Comparison of ENCODE assay signal across 8 cellular contexts in genomic region chr1:2228684-2229031, GRCh38. TPM values are rescaled to one million over a fixed set of nuclear protein-coding genes. Genes with fewer than 3 reads are reported as not detected.
DNase-seq lines count a peak whose midpoint lies in the region; ATAC-seq and TF ChIP-seq lines count a peak whose summit lies in the region.

No MANE protein-coding gene starts in this region.

- H3K4me3 Mint-ChIP-seq in endodermal cell, result peak overlapping the region; percentile 93
- H3K4me3 Mint-ChIP-seq in nephron progenitor cell, result peak overlapping the region; percentile 96

- BruUV-seq in Panc1 (replicated peaks; lab: Mats Ljungman, UMichigan), result no TSS peak

- TF ChIP-seq CTCF in GM12865 (IDR thresholded peaks at IDR 0.05; ENCODE audit: insufficient read depth, low read depth, low read length, missing control alignments) (no peak), Panc1 (IDR thresholded peaks at IDR 0.05) (no peak), endodermal cell (conservative IDR thresholded peaks at IDR 0.05) (no peak), nephron progenitor cell (IDR thresholded peaks at IDR 0.05) (no peak)

- peaks cover 2% of the 10 kb centered on the region; the same call in 1 of the 2 replicates for H3K36me3 ChIP-seq in Panc1 (ENCODE audit: control insufficient read depth, insufficient read depth, low read length)
- H3K36me3 ChIP-seq in endodermal cell (ENCODE audit: control insufficient read depth, insufficient read depth, low read length), result peaks cover 3% of the 10 kb centered on the region

- H3K27me3 Mint-ChIP-seq in endodermal cell (ENCODE audit: insufficient read depth) (no peaks in the 10 kb centered on the region), nephron progenitor cell (ENCODE audit: low read depth, poor library complexity) (peaks cover 3% of the 10 kb centered on the region)

- DNase-seq in GM12865 (ENCODE audit: low read depth) (peak; percentile 54), Panc1 (ENCODE audit: low read depth, low spot score) (no peak), endodermal cell (peak; percentile 55), nephron progenitor cell (no peak), NCI-H2029 (lab: John Stamatoyannopoulos, UW) (no peak), SIG-M5 (lab: John Stamatoyannopoulos, UW) (no peak)

- H3K9me3 ChIP-seq in Panc1 (ENCODE audit: control insufficient read depth, insufficient read depth, low read depth, low read length), result no peaks in the 10 kb centered on the region
- H3K9me3 ChIP-seq in endodermal cell (ENCODE audit: control insufficient read depth, low read length), result no peaks in the 10 kb centered on the region

- POLR2A ChIA-PET in Panc1 (lab: Charles Lee), result interaction anchor here (0.6 to 1.1 kb wide), 3 partner anchors 8 to 29 kb away, joined by 3 to 4 read pairs (median 3); no protein-coding TSS in a partner anchor

- H3K4me3 ChIP-seq in GM12865 (ENCODE audit: low read depth, low read length) (peak overlapping the region; percentile 68), Panc1 (ENCODE audit: low read depth in 2 of 2, low read length in 2 of 2) (peak overlapping the region; percentile 56 to 68), endodermal cell (ENCODE audit: low read length) (peak overlapping the region; percentile 91)

- ATAC-seq in Panc1, result no peak
- no peak for ATAC-seq in HG03045 (IDR thresholded peaks at IDR 0.05; ENCODE audit: unreplicated experiment)
- no peak for ATAC-seq in GM19324 (IDR thresholded peaks at IDR 0.05; ENCODE audit: low FRiP score, unreplicated experiment)

- H3K27me3 ChIP-seq in Panc1 (ENCODE audit: control insufficient read depth, insufficient read depth, low read length) (no peaks in the 10 kb centered on the region), endodermal cell (ENCODE audit: control insufficient read depth, insufficient read depth, low read length, poor library complexity, severe bottlenecking) (no peaks in the 10 kb centered on the region)

- 0% methylated on average over 12 to 53 of the region's 53 CpGs for WGBS in endodermal cell (ENCODE audit: insufficient coverage in 1 of 2, insufficient read length in 1 of 2), 2 experiments

- H3K36me3 Mint-ChIP-seq in endodermal cell (ENCODE audit: low read depth) (peaks cover 8% of the 10 kb centered on the region), nephron progenitor cell (ENCODE audit: low read depth) (no peaks in the 10 kb centered on the region)

- H3K27ac ChIP-seq in Panc1 (ENCODE audit: low read length), result no peak overlapping the region
- no peak overlapping the region for H3K27ac ChIP-seq in endodermal cell (ENCODE audit: low read depth, low read length)

- peak overlapping the region; percentile 94 for H3K27ac Mint-ChIP-seq in endodermal cell
- peak overlapping the region; percentile 88 for H3K27ac Mint-ChIP-seq in nephron progenitor cell

- peak overlapping the region; percentile 76 for H3K9ac ChIP-seq in endodermal cell (ENCODE audit: extremely low read depth, low read length, poor library complexity, severe bottlenecking)

- H3K4me1 ChIP-seq in Panc1 (ENCODE audit: control insufficient read depth, insufficient read depth, low read length) (peaks cover 22% of the 10 kb centered on the region), endodermal cell (ENCODE audit: control insufficient read depth, insufficient read depth, low read length) (peaks cover 7% of the 10 kb centered on the region)

- H3K9me3 Mint-ChIP-seq in endodermal cell (no peaks in the 10 kb centered on the region), nephron progenitor cell (no peaks in the 10 kb centered on the region)

- in situ Hi-C loops in Panc1 (cut with HindIII; ENCODE audit: low pct_unique_long_range_greater_than_20kb, low sequenced_read_pairs), result no loop called here

- H3K4me1 Mint-ChIP-seq in endodermal cell, result peaks cover 29% of the 10 kb centered on the region
- peaks cover 43% of the 10 kb centered on the region for H3K4me1 Mint-ChIP-seq in nephron progenitor cell

- CTCF ChIA-PET in Panc1 (lab: Charles Lee), result interaction anchor here (1.2 kb wide), 1 partner anchor 34 kb away, joined by 5 read pairs; the partner anchor contains the start of gene FAAP20

- intact Hi-C loops in Panc1 (cut with micrococcal nuclease; ENCODE audit: unreplicated experiment), result no loop called here

RNA-seq across cellular contexts. Expression of gene SKI, which starts 0.5 kb away (rescaled TPM):
- total RNA-seq in Panc1 (2021; ENCODE audit: unreplicated experiment) (63.2 TPM), endodermal cell (10 to 100 TPM; 65.4 to 79.2 TPM)
- polyA plus RNA-seq in Panc1 (2012; ENCODE audit: insufficient read length), result 35.0 TPM
- 39.9 TPM for polyA plus RNA-seq in endodermal cell (2013, experiment 1 of 2)
- polyA plus RNA-seq in endodermal cell (2013, experiment 2 of 2), result 37.7 TPM

RNA-seq across cellular contexts. Expression of gene FAAP20, which starts 34.1 kb away (rescaled TPM):
- total RNA-seq in Panc1 (2021; ENCODE audit: unreplicated experiment) (177 TPM), endodermal cell (100 to 1,000 TPM; 126 to 154 TPM)
- polyA plus RNA-seq in Panc1 (2012; ENCODE audit: insufficient read length), result 197 TPM
- 91.8 TPM for polyA plus RNA-seq in endodermal cell (2013, experiment 1 of 2)
- 88.9 TPM for polyA plus RNA-seq in endodermal cell (2013, experiment 2 of 2)

Comparison
In these comparisons a context has a peak if more than half of its experiments do, and no peak if none do; other contexts are left out.
1. DNase-seq: peak in GM12865 (single experiment) and endodermal cell (single experiment); none in Panc1 (single experiment), nephron progenitor cell (single experiment), NCI-H2029 (single experiment) and SIG-M5 (single experiment).
2. Peak in every context shown above with its lines, with median percentiles within 50 percentile points of each other: H3K4me3 ChIP-seq.